Comparison of ENCODE assay signal across 1 cellular context in genomic region chr2:8357738-8358137, GRCh38.
TF ChIP-seq lines count a peak whose summit lies in the region.

No MANE protein-coding gene starts in this region.

TF ChIP-seq in GM23338, 12 proteins besides CTCF, POLR2A, EP300 and RAD21 (continued from another document):
- TF ChIP-seq ZNF462 (CRISPR knock-in tag; IDR thresholded peaks at IDR 0.05): no peak
- no peak for TF ChIP-seq ZNF114 (CRISPR knock-in tag; IDR thresholded peaks at IDR 0.05)
- TF ChIP-seq ZNF331 (CRISPR knock-in tag; IDR thresholded peaks at IDR 0.05; ENCODE audit: low read depth): no peak
- no peak for TF ChIP-seq STAT1 (IDR thresholded peaks at IDR 0.05; ENCODE audit: unreplicated experiment)
